In the genomic region with DNA sequence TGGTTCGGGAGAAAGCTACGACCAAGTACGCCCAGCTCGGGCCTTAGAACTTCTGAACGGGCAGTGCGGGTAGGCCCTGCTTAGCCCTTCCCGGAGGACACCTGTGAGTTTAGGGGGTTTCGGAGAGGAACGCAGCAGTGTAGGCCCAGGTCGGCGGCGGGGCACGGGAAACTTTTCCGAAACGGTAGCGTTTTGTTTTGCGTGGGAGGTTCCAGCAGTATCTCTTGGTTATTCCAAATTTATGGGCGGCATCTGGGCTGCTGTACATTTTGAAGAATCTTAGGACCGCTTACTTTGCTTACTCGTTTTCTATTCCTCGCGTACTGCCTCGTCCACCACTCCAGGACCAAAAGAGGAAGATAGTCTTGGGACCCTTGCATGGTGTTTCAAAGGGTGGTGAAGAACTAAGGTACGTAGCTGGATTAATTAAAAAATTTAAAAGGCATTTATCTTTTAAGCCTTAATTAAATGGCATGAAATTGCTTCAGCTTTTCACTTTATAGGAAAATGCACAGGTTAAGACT, we compare ENCODE assay signal across 8 cellular contexts. TPM values are rescaled to one million over a fixed set of nuclear protein-coding genes. Genes with fewer than 3 reads are reported as not detected.
DNase-seq lines count a peak whose midpoint lies in the region; ATAC-seq lines count a peak whose summit lies in the region.

No MANE protein-coding gene starts in this region.

- peak; percentile 9 for ATAC-seq in HG03439 (IDR thresholded peaks at IDR 0.05; ENCODE audit: unreplicated experiment)
- ATAC-seq in stimulated activated naive CD8-positive, alpha-beta T cell treated with anti-CD3 and anti-CD28 coated beads, Interleukin-15, amount 100 ng/mL, for 72 hours = no peak

- H3K4me3 Mint-ChIP-seq in activated naive CD4-positive, alpha-beta T cell treated with anti-CD3 and anti-CD28 coated beads, Interleukin-2, amount 50 U/mL, for 24 hours = peak overlapping the region; percentile 96
- H3K4me3 Mint-ChIP-seq in activated naive CD8-positive, alpha-beta T cell treated with anti-CD3 and anti-CD28 coated beads for 36 hours = peak overlapping the region; percentile 98
- H3K4me3 Mint-ChIP-seq in stimulated activated naive CD8-positive, alpha-beta T cell treated with anti-CD3 and anti-CD28 coated beads, Interleukin-15, amount 100 ng/mL, for 72 hours = peak overlapping the region; percentile 88 to 95

- H3K27me3 ChIP-seq in iPS-18a (ENCODE audit: control insufficient read depth, insufficient read depth, low read length) = no peaks in the 10 kb centered on the region

- no peaks in the 10 kb centered on the region for H3K27me3 Mint-ChIP-seq in activated naive CD4-positive, alpha-beta T cell treated with anti-CD3 and anti-CD28 coated beads, Interleukin-2, amount 50 U/mL, for 24 hours
- no peaks in the 10 kb centered on the region for H3K27me3 Mint-ChIP-seq in activated naive CD8-positive, alpha-beta T cell treated with anti-CD3 and anti-CD28 coated beads for 36 hours
- H3K27me3 Mint-ChIP-seq in stimulated activated naive CD8-positive, alpha-beta T cell treated with anti-CD3 and anti-CD28 coated beads, Interleukin-15, amount 100 ng/mL, for 72 hours = no peaks in the 10 kb centered on the region

- peak overlapping the region; percentile 89 for H3K9ac ChIP-seq in iPS-18a (ENCODE audit: low read length)

- peaks cover 8% of the 10 kb centered on the region for H3K36me3 ChIP-seq in iPS-18a (ENCODE audit: control insufficient read depth, low read depth, low read length)

- H3K9me3 ChIP-seq in iPS-18a (ENCODE audit: control insufficient read depth, low read depth, low read length) = no peaks in the 10 kb centered on the region

- peak overlapping the region; percentile 94 for H3K27ac Mint-ChIP-seq in activated naive CD4-positive, alpha-beta T cell treated with anti-CD3 and anti-CD28 coated beads, Interleukin-2, amount 50 U/mL, for 24 hours
- peak overlapping the region; percentile 98 for H3K27ac Mint-ChIP-seq in activated naive CD8-positive, alpha-beta T cell treated with anti-CD3 and anti-CD28 coated beads for 36 hours
- peak overlapping the region; percentile 99 for H3K27ac Mint-ChIP-seq in stimulated activated naive CD8-positive, alpha-beta T cell treated with anti-CD3 and anti-CD28 coated beads, Interleukin-15, amount 100 ng/mL, for 72 hours

- peaks cover 4% of the 10 kb centered on the region for H3K9me3 Mint-ChIP-seq in activated naive CD4-positive, alpha-beta T cell treated with anti-CD3 and anti-CD28 coated beads, Interleukin-2, amount 50 U/mL, for 24 hours
- H3K9me3 Mint-ChIP-seq in activated naive CD8-positive, alpha-beta T cell treated with anti-CD3 and anti-CD28 coated beads for 36 hours = peaks cover 8% of the 10 kb centered on the region
- peaks cover 6 to 12% of the 10 kb centered on the region in 2 donors for H3K9me3 Mint-ChIP-seq in stimulated activated naive CD8-positive, alpha-beta T cell treated with anti-CD3 and anti-CD28 coated beads, Interleukin-15, amount 100 ng/mL, for 72 hours

- H3K4me3 ChIP-seq in iPS-18a (ENCODE audit: low read length) = peak overlapping the region; percentile 96

- DNase-seq in activated naive CD4-positive, alpha-beta T cell treated with anti-CD3 and anti-CD28 coated beads, Interleukin-2, amount 50 U/mL, for 16 hours = no peak
- DNase-seq in activated naive CD8-positive, alpha-beta T cell treated with anti-CD3 and anti-CD28 coated beads for 36 hours = no peak
- DNase-seq in stimulated activated naive CD8-positive, alpha-beta T cell treated with anti-CD3 and anti-CD28 coated beads, Interleukin-15, amount 100 ng/mL, for 72 hours = no peak
- DNase-seq in NCI-H345 treated with DMSO at 0.1 percent for 48 hours (lab: John Stamatoyannopoulos, UW; ENCODE audit: unreplicated experiment) (no peak), NCI-H2171 treated with DMSO at 0.1 percent for 48 hours (lab: John Stamatoyannopoulos, UW) (no peak)

- peak overlapping the region; percentile 49 for H3K27ac ChIP-seq in iPS-18a (ENCODE audit: low read length)

- peaks cover 5% of the 10 kb centered on the region for H3K4me1 ChIP-seq in iPS-18a (ENCODE audit: control insufficient read depth, low read depth, low read length)

- H3K4me1 Mint-ChIP-seq in activated naive CD4-positive, alpha-beta T cell treated with anti-CD3 and anti-CD28 coated beads, Interleukin-2, amount 50 U/mL, for 24 hours = peaks cover 46% of the 10 kb centered on the region
- peaks cover 38% of the 10 kb centered on the region for H3K4me1 Mint-ChIP-seq in activated naive CD8-positive, alpha-beta T cell treated with anti-CD3 and anti-CD28 coated beads for 36 hours
- H3K4me1 Mint-ChIP-seq in stimulated activated naive CD8-positive, alpha-beta T cell treated with anti-CD3 and anti-CD28 coated beads, Interleukin-15, amount 100 ng/mL, for 72 hours = peaks cover 40% of the 10 kb centered on the region

- H3K36me3 Mint-ChIP-seq in activated naive CD4-positive, alpha-beta T cell treated with anti-CD3 and anti-CD28 coated beads, Interleukin-2, amount 50 U/mL, for 24 hours = peaks cover 20% of the 10 kb centered on the region
- H3K36me3 Mint-ChIP-seq in activated naive CD8-positive, alpha-beta T cell treated with anti-CD3 and anti-CD28 coated beads for 36 hours = peaks cover 42% of the 10 kb centered on the region

RNA-seq across cellular contexts. Expression of gene TENT2, which starts 0.5 kb away (rescaled TPM):
- total RNA-seq in activated naive CD8-positive, alpha-beta T cell treated with anti-CD3 and anti-CD28 coated beads for 36 hours = 10 to 100 TPM; 68.1 to 73.1 TPM
